1 cellular context compared by ENCODE assay signal in the genomic region with DNA sequence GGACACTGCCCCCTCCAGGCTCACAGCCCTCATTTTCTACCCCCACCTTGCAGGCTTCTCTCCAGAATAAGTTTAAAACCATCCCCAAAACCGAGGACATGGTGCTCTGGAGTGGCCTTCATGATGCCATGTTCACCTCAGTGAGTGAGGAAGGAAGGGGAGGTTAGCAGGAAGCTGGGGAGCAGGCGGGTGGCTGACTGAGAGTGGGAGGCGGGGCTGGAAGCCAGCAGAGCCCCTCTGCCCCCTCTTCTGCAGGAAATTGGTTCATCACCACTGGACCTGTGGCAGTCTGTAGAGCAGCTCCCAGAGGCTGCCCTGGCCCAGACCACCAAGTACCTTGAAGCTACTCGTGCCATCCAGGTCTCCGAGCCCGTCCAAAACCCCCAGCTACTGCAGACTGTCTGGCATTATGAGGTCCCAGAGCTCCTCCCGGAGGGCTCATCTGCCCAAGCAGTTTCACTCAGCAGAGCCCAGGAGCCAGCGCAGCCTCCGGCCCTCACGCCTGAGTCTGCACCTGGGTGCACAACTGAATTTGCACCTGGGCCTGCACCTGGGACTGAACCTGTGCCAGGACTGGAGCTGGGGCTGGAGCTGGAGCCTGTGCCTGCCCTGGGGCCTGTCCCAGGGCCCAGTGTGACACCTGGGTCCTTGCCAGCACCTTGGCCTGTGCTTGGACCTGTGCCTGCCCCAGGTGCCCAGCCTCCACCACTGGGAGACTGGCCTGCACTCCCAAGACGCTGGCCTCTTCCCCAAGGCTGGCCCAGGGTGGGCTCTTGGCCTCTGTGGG.
TF ChIP-seq lines count a peak whose summit lies in the region.

No MANE protein-coding gene starts in this region.

TF ChIP-seq in WTC11, 78 proteins besides CTCF, POLR2A, EP300 and RAD21 (continued from another document):
- TF ChIP-seq, protein P1, sequence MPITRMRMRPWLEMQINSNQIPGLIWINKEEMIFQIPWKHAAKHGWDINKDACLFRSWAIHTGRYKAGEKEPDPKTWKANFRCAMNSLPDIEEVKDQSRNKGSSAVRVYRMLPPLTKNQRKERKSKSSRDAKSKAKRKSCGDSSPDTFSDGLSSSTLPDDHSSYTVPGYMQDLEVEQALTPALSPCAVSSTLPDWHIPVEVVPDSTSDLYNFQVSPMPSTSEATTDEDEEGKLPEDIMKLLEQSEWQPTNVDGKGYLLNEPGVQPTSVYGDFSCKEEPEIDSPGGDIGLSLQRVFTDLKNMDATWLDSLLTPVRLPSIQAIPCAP (CRISPR knock-in tag; IDR thresholded peaks at IDR 0.05), result no peak
- TF ChIP-seq ZNF263 (CRISPR knock-in tag; IDR thresholded peaks at IDR 0.05; ENCODE audit: low read depth) (no peak), ZBTB21 (CRISPR knock-in tag; IDR thresholded peaks at IDR 0.05; ENCODE audit: borderline replicate concordance) (no peak)
- TF ChIP-seq, protein P2, sequence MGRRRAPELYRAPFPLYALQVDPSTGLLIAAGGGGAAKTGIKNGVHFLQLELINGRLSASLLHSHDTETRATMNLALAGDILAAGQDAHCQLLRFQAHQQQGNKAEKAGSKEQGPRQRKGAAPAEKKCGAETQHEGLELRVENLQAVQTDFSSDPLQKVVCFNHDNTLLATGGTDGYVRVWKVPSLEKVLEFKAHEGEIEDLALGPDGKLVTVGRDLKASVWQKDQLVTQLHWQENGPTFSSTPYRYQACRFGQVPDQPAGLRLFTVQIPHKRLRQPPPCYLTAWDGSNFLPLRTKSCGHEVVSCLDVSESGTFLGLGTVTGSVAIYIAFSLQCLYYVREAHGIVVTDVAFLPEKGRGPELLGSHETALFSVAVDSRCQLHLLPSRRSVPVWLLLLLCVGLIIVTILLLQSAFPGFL (CRISPR knock-in tag; IDR thresholded peaks at IDR 0.05; ENCODE audit: borderline replicate concordance), result no peak
